Comparison of ENCODE assay signal across 18 cellular contexts in genomic region chr1:203367051-203367450, GRCh38. TPM values are rescaled to one million over a fixed set of nuclear protein-coding genes. Genes with fewer than 3 reads are reported as not detected.
DNase-seq lines count a peak whose midpoint lies in the region; ATAC-seq and TF ChIP-seq lines count a peak whose summit lies in the region.
"Had no signal": no experiment of that assay in that cellular context is flagged by ENCODE, and none has a peak within 500 bp of the region (broad histone marks: within the 10 kb centered on the region; RNA-seq: fewer than 3 reads in every experiment).

No MANE protein-coding gene starts in this region.

- peaks cover 59% of the 10 kb centered on the region for H3K27me3 ChIP-seq in foreskin keratinocyte
- H3K27me3 ChIP-seq: gastroesophageal sphincter, MG63, SJSA1 had no signal

- H3K9me3 Mint-ChIP-seq in chondrocyte (ENCODE audit: low read depth): no peaks in the 10 kb centered on the region
- H3K9me3 Mint-ChIP-seq: activated T-helper 1 cell treated with anti-CD3 and anti-CD28 coated beads, Interleukin-12 subunit alpha, Interleukin-12 subunit beta, Interleukin-2, Interleukin-4 antibody, amounts not matched to agents 30 ng/mL and 10 ng/mL and 1 ng/mL, durations not matched to agents 14 hours and 24 hours and 36 hours; WTC11 had no signal

- peaks cover 1% of the 10 kb centered on the region for H3K27me3 Mint-ChIP-seq in chondrocyte (ENCODE audit: low read depth)

- DNase-seq in COLO668 (lab: John Stamatoyannopoulos, UW; ENCODE audit: unreplicated experiment): peak; percentile 79
- peak; percentile 38 for DNase-seq in NCI-H1436 (lab: John Stamatoyannopoulos, UW)
- DNase-seq in NCI-H510A treated with DMSO at 0.1 percent for 48 hours (lab: John Stamatoyannopoulos, UW): peak; percentile 62
- DNase-seq in globus pallidus (ENCODE audit: low spot score): peak; percentile 59
- no peak for DNase-seq in activated CD8-positive, alpha-beta memory T cell treated with anti-CD3 and anti-CD28 coated beads for 24 hours
- no peak for DNase-seq in stimulated activated CD4-positive, alpha-beta T cell treated with anti-CD3 and anti-CD28 coated beads, Interleukin-1b, Interleukin-23, amount 100 ng/mL, for 48 hours
- no peak for DNase-seq in foreskin keratinocyte
- DNase-seq in chondrocyte (ENCODE audit: low spot score): no peak
- DNase-seq: DND-41, erythroblast, MG63, PC-3 had no signal

- TF ChIP-seq CTCF in foreskin keratinocyte (conservative IDR thresholded peaks at IDR 0.05) (no peak), chondrocyte (IDR thresholded peaks at IDR 0.05) (no peak)

- H3K4me3 Mint-ChIP-seq in chondrocyte (ENCODE audit: unreplicated experiment): no peak overlapping the region
- H3K4me3 Mint-ChIP-seq: activated T-helper 1 cell treated with anti-CD3 and anti-CD28 coated beads, Interleukin-12 subunit alpha, Interleukin-12 subunit beta, Interleukin-2, Interleukin-4 antibody, amounts not matched to agents 30 ng/mL and 10 ng/mL and 1 ng/mL, durations not matched to agents 14 hours and 24 hours and 36 hours; WTC11 had no signal

- H3K4me1 Mint-ChIP-seq in chondrocyte (ENCODE audit: low read depth): peaks cover 25% of the 10 kb centered on the region
- H3K4me1 Mint-ChIP-seq: WTC11 had no signal

- H3K36me3 Mint-ChIP-seq in chondrocyte (ENCODE audit: low read depth): peaks cover 1% of the 10 kb centered on the region
- H3K36me3 Mint-ChIP-seq: WTC11 had no signal

- H3K27ac Mint-ChIP-seq in chondrocyte (ENCODE audit: unreplicated experiment): no peak overlapping the region
- H3K27ac Mint-ChIP-seq: activated T-helper 1 cell treated with anti-CD3 and anti-CD28 coated beads, Interleukin-12 subunit alpha, Interleukin-12 subunit beta, Interleukin-2, Interleukin-4 antibody, amounts not matched to agents 30 ng/mL and 10 ng/mL and 1 ng/mL, durations not matched to agents 14 hours and 24 hours and 36 hours; WTC11 had no signal

- no peak overlapping the region for H3K27ac ChIP-seq in foreskin keratinocyte
- H3K27ac ChIP-seq: gastroesophageal sphincter, SJSA1 had no signal

- H3K4me1 ChIP-seq in foreskin keratinocyte: no peaks in the 10 kb centered on the region

- no peak for ATAC-seq in foreskin keratinocyte
- ATAC-seq: gastroesophageal sphincter, left lobe of liver, PC-3, WTC11 had no signal

RNA-seq across cellular contexts. Expression of gene FMOD, which starts 16.1 kb away (rescaled TPM):
- total RNA-seq in foreskin keratinocyte (0.28 and 0.54 TPM in 2 replicates), chondrocyte (0.47 to 0.92 TPM (median 0.85 TPM) in 3 replicates)
- 0.35 and 0.60 TPM in 2 replicates for polyA plus RNA-seq in foreskin keratinocyte
- total RNA-seq: PC-3; T-helper 2 cell treated with Interferon-gamma antibody and Interleukin-4, amounts not matched to agents 100 ng/mL and 5 ng/mL, for 36 hours had no signal

Comparison
In these comparisons a context has a peak if more than half of its experiments do, and no peak if none do; other contexts are left out.
1. DNase-seq: peak in COLO668 (single experiment), NCI-H1436 (single experiment), NCI-H510A treated with DMSO at 0.1 percent for 48 hours (single experiment) and globus pallidus (single experiment); none in activated CD8-positive, alpha-beta memory T cell treated with anti-CD3 and anti-CD28 coated beads for 24 hours (single experiment), stimulated activated CD4-positive, alpha-beta T cell treated with anti-CD3 and anti-CD28 coated beads, Interleukin-1b, Interleukin-23, amount 100 ng/mL, for 48 hours (single experiment), foreskin keratinocyte (0 of 2) and chondrocyte (single experiment).